ENCODE assay signal across 17 cellular contexts in genomic region chr22:44196241-44196640, GRCh38. TPM values are rescaled to one million over a fixed set of nuclear protein-coding genes. Genes with fewer than 3 reads are reported as not detected.
DNase-seq lines count a peak whose midpoint lies in the region; ATAC-seq, FAIRE-seq and TF ChIP-seq lines count a peak whose summit lies in the region.
"Had no signal": no experiment of that assay in that cellular context is flagged by ENCODE, and none has a peak within 500 bp of the region (broad histone marks: within the 10 kb centered on the region; RNA-seq: fewer than 3 reads in every experiment).

No MANE protein-coding gene starts in this region.

- H3K4me3 ChIP-seq in BLaER1 treated with 17β-estradiol and CSF1 and Interleukin-3, amounts not matched to agents 10 nM and 100 nM, result no peak overlapping the region
- no peak overlapping the region for H3K4me3 ChIP-seq in HEK293 (ENCODE audit: low read depth, low read length)
- no peak overlapping the region for H3K4me3 ChIP-seq in upper lobe of right lung
- H3K4me3 ChIP-seq in thyroid gland (replicated peaks in 1 of 3), result no peak overlapping the region
- no peak overlapping the region for H3K4me3 ChIP-seq in SJCRH30
- H3K4me3 ChIP-seq: GM23248 had no signal

- intact Hi-C loops in upper lobe of right lung (cut with DNase I) (no loop called here), thyroid gland (cut with DNase I) (no loop called here)

- WGBS in thyroid gland, 2 donors, result 77 to 78% methylated on average over 7 of the region's 9 CpGs

- H3K27ac ChIP-seq in BLaER1 treated with 17β-estradiol and CSF1 and Interleukin-3, amounts not matched to agents 10 nM and 100 nM, result no peak overlapping the region
- H3K27ac ChIP-seq in HEK293 (ENCODE audit: extremely low read depth, low read depth, low read length), result no peak overlapping the region
- H3K27ac ChIP-seq in upper lobe of right lung, result no peak overlapping the region
- no peak overlapping the region for H3K27ac ChIP-seq in thyroid gland
- no peak overlapping the region for H3K27ac ChIP-seq in SJCRH30
- H3K27ac ChIP-seq: GM23248 had no signal

- FAIRE-seq in D721Med (lab: Jason Lieb, UNC), result no peak
- FAIRE-seq: A204.1, G401.6, GM19239, HepG2 had no signal

- H4K20me1 ChIP-seq in BLaER1 treated with 17β-estradiol and CSF1 and Interleukin-3, amounts not matched to agents 10 nM and 100 nM, result peaks cover 17 to 93% (median 63%) of the 10 kb centered on the region in 11 experiments; a peak in 20 of 22 replicates

- H3K36me3 ChIP-seq in BLaER1 treated with 17β-estradiol and CSF1 and Interleukin-3, amounts not matched to agents 10 nM and 100 nM, result peaks cover 0 to 85% (median 34%) of the 10 kb centered on the region in 11 experiments; a peak in 14 of 22 replicates
- no peaks in the 10 kb centered on the region for H3K36me3 ChIP-seq in HEK293 (ENCODE audit: control insufficient read depth in 2 of 2, insufficient read depth in 1 of 2, low read length in 2 of 2)
- H3K36me3 ChIP-seq in upper lobe of right lung, result no peaks in the 10 kb centered on the region
- no peaks in the 10 kb centered on the region for H3K36me3 ChIP-seq in thyroid gland
- H3K36me3 ChIP-seq in SJCRH30, result no peaks in the 10 kb centered on the region

- peaks cover 0 to 23% (median 12%) of the 10 kb centered on the region in 11 experiments; a peak in 11 of 22 replicates for H3K27me3 ChIP-seq in BLaER1 treated with 17β-estradiol and CSF1 and Interleukin-3, amounts not matched to agents 10 nM and 100 nM
- H3K27me3 ChIP-seq in upper lobe of right lung (peaks cover 4% of the 10 kb centered on the region), thyroid gland (no peaks in the 10 kb centered on the region), SJCRH30 (no peaks in the 10 kb centered on the region)

- CTCF ChIA-PET in HEK293 (lab: Yijun Ruan, JAX), result interaction anchor here (0.5 to 0.6 kb wide), 2 partner anchors 221 to 1668 kb away, joined by 3 to 4 read pairs; no protein-coding TSS in a partner anchor

- DNase-seq in mesenteric fat pad (ENCODE audit: low spot score) (peak; percentile 59), upper lobe of right lung (peak; percentile 53), thyroid gland (no peak), SJCRH30 (no peak), D721Med (ENCODE audit: insufficient read length, low spot score) (no peak)
- DNase-seq: ACHN; CD4-positive, CD25-positive, alpha-beta regulatory T cell; COR-L47; GM23248; KBM-7 had no signal

- peaks cover 35 to 79% (median 75%) of the 10 kb centered on the region in 10 experiments for H3K4me1 ChIP-seq in BLaER1 treated with 17β-estradiol and CSF1 and Interleukin-3, amounts not matched to agents 10 nM and 100 nM
- no peaks in the 10 kb centered on the region for H3K4me1 ChIP-seq in HEK293 (ENCODE audit: control insufficient read depth, insufficient read depth, low read length)
- no peaks in the 10 kb centered on the region for H3K4me1 ChIP-seq in upper lobe of right lung
- H3K4me1 ChIP-seq in thyroid gland, result no peaks in the 10 kb centered on the region
- H3K4me1 ChIP-seq in SJCRH30, result no peaks in the 10 kb centered on the region

- POLR2A ChIA-PET in HEK293 (lab: Yijun Ruan, JAX), result no interaction called here

- no peak overlapping the region for H3K9ac ChIP-seq in BLaER1 treated with 17β-estradiol and CSF1 and Interleukin-3, amounts not matched to agents 10 nM and 100 nM
- H3K9ac ChIP-seq: GM23248 had no signal

- no peak for TF ChIP-seq POLR2A in thyroid gland (IDR thresholded peaks at IDR 0.05)

- TF ChIP-seq CTCF in HEK293 (tag by site-specific recombination; IDR thresholded peaks at IDR 0.05), result no peak
- TF ChIP-seq CTCF in upper lobe of right lung (IDR thresholded peaks at IDR 0.05), result no peak
- TF ChIP-seq CTCF in thyroid gland (IDR thresholded peaks at IDR 0.05), result no peak
- TF ChIP-seq CTCF in D721Med (IDR thresholded peaks at IDR 0.05; ENCODE audit: insufficient read depth, missing control alignments), result no peak

- peak overlapping the region in 7 of 11 experiments; percentile 74 to 90 (median 79); a peak in 13 of 22 replicates for H3K4me2 ChIP-seq in BLaER1 treated with 17β-estradiol and CSF1 and Interleukin-3, amounts not matched to agents 10 nM and 100 nM

- ATAC-seq in upper lobe of right lung, result no peak
- ATAC-seq: HCT116, HepG2 had no signal

- peaks cover 0 to 7% (median 0%) of the 10 kb centered on the region in 11 experiments; a peak in 1 of 22 replicates for H3K9me3 ChIP-seq in BLaER1 treated with 17β-estradiol and CSF1 and Interleukin-3, amounts not matched to agents 10 nM and 100 nM (replicated peaks in 1 of 11)
- H3K9me3 ChIP-seq in HEK293 (ENCODE audit: control insufficient read depth, insufficient read depth, low read depth, low read length) (no peaks in the 10 kb centered on the region), upper lobe of right lung (no peaks in the 10 kb centered on the region), thyroid gland (no peaks in the 10 kb centered on the region), SJCRH30 (replicated peaks) (no peaks in the 10 kb centered on the region)

TF ChIP-seq in HEK293, 187 proteins besides CTCF, POLR2A, EP300 and RAD21:
- TF ChIP-seq EGR2 (tag by site-specific recombination; IDR thresholded peaks at IDR 0.05; ENCODE audit: low read depth) (peak; percentile 33; the same call in 1 of the 2 replicates), TCF7L2 (IDR thresholded peaks at IDR 0.05; ENCODE audit: borderline replicate concordance, low read depth, low read length) (no peak)

RNA-seq across cellular contexts. Expression of gene PARVG, which starts 15.5 kb away (rescaled TPM):
- total RNA-seq in mesenteric fat pad, result 23.0 TPM
- 65.9 TPM for total RNA-seq in upper lobe of right lung
- total RNA-seq in thyroid gland, result 1 to 10 TPM; 2.4 to 7.1 (median 5.5) TPM
- total RNA-seq in SJCRH30 (2014; rRNA removed; shearing (Covaris generic)), result not detected in 2 replicates
- total RNA-seq: GM23248, HepG2 had no signal

Comparison
In these comparisons a context has a peak if more than half of its experiments do, and no peak if none do; other contexts are left out.
1. DNase-seq: peak in mesenteric fat pad (single experiment) and upper lobe of right lung (single experiment); none in thyroid gland (0 of 2), SJCRH30 (0 of 2) and D721Med (single experiment).